In genomic region chr2:175206866-175207265, GRCh38 we compare ENCODE assay signal across 28 cellular contexts.
"Had no signal": no experiment of that assay in that cellular context is flagged by ENCODE, and none has a peak within 500 bp of the region (broad histone marks: within the 10 kb centered on the region; RNA-seq: fewer than 3 reads in every experiment).

No MANE protein-coding gene starts in this region.

- H3K4me3 Mint-ChIP-seq: activated CD4-positive, alpha-beta T cell treated with anti-CD3 and anti-CD28 coated beads for 36 hours; activated CD4-positive, alpha-beta T cell treated with anti-CD3 and anti-CD28 coated beads, Interleukin-2, amount 10 ng/mL, durations not matched to agents 7 days and 5 days; activated CD8-positive, alpha-beta T cell treated with anti-CD3 and anti-CD28 coated beads, Interleukin-2, amount 10 ng/mL, durations not matched to agents 7 days and 5 days; activated naive CD4-positive, alpha-beta T cell treated with anti-CD3 and anti-CD28 coated beads, Interleukin-2, amount 50 U/mL, for 24 hours; activated naive CD8-positive, alpha-beta T cell treated with anti-CD3 and anti-CD28 coated beads, Interleukin-2, amount 10 ng/mL, durations not matched to agents 7 days and 5 days; activated T-cell treated with anti-CD3 and anti-CD28 coated beads, Interleukin-2, amount 50 U/mL, for 24 hours; T-helper 1 cell treated with Interleukin-12 subunit alpha and Interleukin-12 subunit beta and Interleukin-4 antibody, amounts not matched to agents 30 μg/mL and 1 μg/mL, for 36 hours; T-helper 2 cell treated with Interferon-gamma antibody and Interleukin-4, amounts not matched to agents 5 μg/mL and 100 μg/mL, for 36 hours; WTC11 had no signal

- ATAC-seq: activated CD4-positive, alpha-beta T cell treated with anti-CD3 and anti-CD28 coated beads for 36 hours; activated CD4-positive, CD25-positive, alpha-beta regulatory T cell treated with anti-CD3 and anti-CD28 coated beads, Interleukin-2, amount 50 U/mL, for 24 hours; activated CD8-positive, alpha-beta T cell treated with anti-CD3 and anti-CD28 coated beads, Interleukin-2, amount 10 ng/mL, durations not matched to agents 7 days and 5 days; Panc1; WTC11 had no signal

- DNase-seq: activated CD4-positive, alpha-beta T cell treated with anti-CD3 and anti-CD28 coated beads for 36 hours; activated CD4-positive, alpha-beta T cell treated with anti-CD3 and anti-CD28 coated beads, Interleukin-2, amount 10 ng/mL, durations not matched to agents 7 days and 5 days; activated CD4-positive, alpha-beta T cell treated with anti-CD3 and anti-CD28 coated beads, Interleukin-2, amount 50 U/mL, for 48 hours; activated CD8-positive, alpha-beta T cell treated with anti-CD3 and anti-CD28 coated beads, Interleukin-2, amount 10 ng/mL, durations not matched to agents 7 days and 5 days; activated gamma-delta T cell; activated naive CD4-positive, alpha-beta T cell treated with Interleukin-2 at 50 U/mL for 16 hours; activated naive CD8-positive, alpha-beta T cell treated with anti-CD3 and anti-CD28 coated beads, Interleukin-2, amount 10 ng/mL, durations not matched to agents 7 days and 5 days; activated T-cell treated with anti-CD3 and anti-CD28 coated beads, Interleukin-2, amount 50 U/mL, for 24 hours; amygdala; KG1; MM.1S; MV-4-11; NCI-H1092; NCI-H1694; NCI-H2029; NCI-H2227 treated with DMSO at 0.1 percent for 48 hours; NCI-H446; NCI-H510A treated with DMSO at 0.1 percent for 48 hours; NCI-H526 treated with DMSO at 0.1 percent for 48 hours; NCI-H82; SHP77 had no signal

- H3K36me3 Mint-ChIP-seq: activated naive CD4-positive, alpha-beta T cell treated with anti-CD3 and anti-CD28 coated beads, Interleukin-2, amount 50 U/mL, for 24 hours; activated naive CD8-positive, alpha-beta T cell treated with anti-CD3 and anti-CD28 coated beads, Interleukin-2, amount 10 ng/mL, durations not matched to agents 7 days and 5 days; WTC11 had no signal

- H3K4me1 Mint-ChIP-seq: activated CD4-positive, alpha-beta T cell treated with anti-CD3 and anti-CD28 coated beads, Interleukin-2, amount 10 ng/mL, durations not matched to agents 7 days and 5 days; activated naive CD8-positive, alpha-beta T cell treated with anti-CD3 and anti-CD28 coated beads, Interleukin-2, amount 10 ng/mL, durations not matched to agents 7 days and 5 days had no signal

- H3K27ac Mint-ChIP-seq: activated CD4-positive, alpha-beta T cell treated with anti-CD3 and anti-CD28 coated beads for 36 hours; activated CD4-positive, alpha-beta T cell treated with anti-CD3 and anti-CD28 coated beads, Interleukin-2, amount 10 ng/mL, durations not matched to agents 7 days and 5 days; activated CD8-positive, alpha-beta T cell treated with anti-CD3 and anti-CD28 coated beads, Interleukin-2, amount 10 ng/mL, durations not matched to agents 7 days and 5 days; activated naive CD4-positive, alpha-beta T cell treated with anti-CD3 and anti-CD28 coated beads, Interleukin-2, amount 50 U/mL, for 24 hours; activated naive CD8-positive, alpha-beta T cell treated with anti-CD3 and anti-CD28 coated beads, Interleukin-2, amount 10 ng/mL, durations not matched to agents 7 days and 5 days; activated T-cell treated with anti-CD3 and anti-CD28 coated beads, Interleukin-2, amount 50 U/mL, for 24 hours; activated T-helper 2 cell treated with anti-CD3 and anti-CD28 coated beads, Interferon-gamma antibody, Interleukin-2, Interleukin-4, amounts not matched to agents 10 μg/mL and 5 μg/mL and 100 μg/mL, durations not matched to agents 14 hours and 24 hours and 36 hours; T-helper 1 cell treated with Interleukin-12 subunit alpha and Interleukin-12 subunit beta and Interleukin-4 antibody, amounts not matched to agents 30 μg/mL and 1 μg/mL, for 36 hours; T-helper 2 cell treated with Interferon-gamma antibody and Interleukin-4, amounts not matched to agents 5 μg/mL and 100 μg/mL, for 36 hours; WTC11 had no signal

- H3K9me3 Mint-ChIP-seq: activated CD4-positive, alpha-beta T cell treated with anti-CD3 and anti-CD28 coated beads, Interleukin-2, amount 10 ng/mL, durations not matched to agents 7 days and 5 days; activated naive CD4-positive, alpha-beta T cell treated with anti-CD3 and anti-CD28 coated beads, Interleukin-2, amount 50 U/mL, for 24 hours; activated naive CD8-positive, alpha-beta T cell treated with anti-CD3 and anti-CD28 coated beads, Interleukin-2, amount 10 ng/mL, durations not matched to agents 7 days and 5 days; activated T-cell treated with anti-CD3 and anti-CD28 coated beads, Interleukin-2, amount 50 U/mL, for 24 hours; activated T-helper 2 cell treated with anti-CD3 and anti-CD28 coated beads, Interferon-gamma antibody, Interleukin-2, Interleukin-4, amounts not matched to agents 10 μg/mL and 5 μg/mL and 100 μg/mL, durations not matched to agents 14 hours and 24 hours and 36 hours; T-helper 1 cell treated with Interleukin-12 subunit alpha and Interleukin-12 subunit beta and Interleukin-4 antibody, amounts not matched to agents 30 μg/mL and 1 μg/mL, for 36 hours; T-helper 2 cell treated with Interferon-gamma antibody and Interleukin-4, amounts not matched to agents 5 μg/mL and 100 μg/mL, for 36 hours; WTC11 had no signal
